In the genomic region with DNA sequence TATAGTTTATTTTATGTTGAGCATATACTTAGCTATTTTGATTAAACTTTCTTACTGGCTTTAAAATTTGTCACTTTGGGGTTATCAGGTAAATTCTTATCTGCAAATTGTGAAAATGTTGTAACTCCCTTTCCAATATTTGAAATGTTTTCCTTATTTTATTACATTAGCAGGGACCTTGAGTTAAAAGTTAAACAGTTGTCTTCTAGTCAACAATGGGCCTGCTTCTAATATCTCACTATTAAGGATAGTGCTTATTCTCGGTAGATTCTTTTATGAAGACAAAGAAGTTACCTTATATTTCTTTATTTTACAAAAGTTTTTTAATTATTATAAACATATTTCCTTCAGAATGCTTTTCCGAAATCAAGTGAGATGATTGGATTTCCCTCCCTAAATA, we compare ENCODE assay signal across 33 cellular contexts.
"Had no signal": no experiment of that assay in that cellular context is flagged by ENCODE, and none has a peak within 500 bp of the region (broad histone marks: within the 10 kb centered on the region; RNA-seq: fewer than 3 reads in every experiment).

No MANE protein-coding gene starts in this region.

- H3K4me3 ChIP-seq: ascending aorta, breast epithelium had no signal

- H3K9me3 ChIP-seq: ascending aorta, breast epithelium had no signal

- H3K4me1 ChIP-seq: ascending aorta, breast epithelium had no signal

- FAIRE-seq: TTC549 had no signal

- DNase-seq: activated B cell treated with CpG ODN at 0.5 μM for 24 hours; activated CD4-positive, alpha-beta memory T cell treated with anti-CD3 and anti-CD28 coated beads for 36 hours; activated CD4-positive, alpha-beta T cell treated with anti-CD3 and anti-CD28 coated beads for 4 hours; activated CD4-positive, alpha-beta T cell treated with anti-CD3 and anti-CD28 coated beads, Interleukin-2, amount 10 ng/mL, durations not matched to agents 24 days and 14 days; activated CD4-positive, alpha-beta T cell treated with anti-CD3 and anti-CD28 coated beads, Interleukin-2, amount 50 U/mL, for 1 hour; activated CD4-positive, alpha-beta T cell treated with anti-CD3 and anti-CD28 coated beads, Interleukin-2, amount 50 U/mL, for 4 hours; activated CD4-positive, CD25-positive, alpha-beta regulatory T cell treated with anti-CD3 and anti-CD28 coated beads, Interleukin-2, amount 50 U/mL, for 72 hours; activated CD8-positive, alpha-beta memory T cell treated with anti-CD3 and anti-CD28 coated beads, Interleukin-2, amount 50 U/mL, for 4 hours; activated CD8-positive, alpha-beta T cell treated with anti-CD3 and anti-CD28 coated beads for 36 hours; activated effector memory CD4-positive, alpha-beta T cell treated with anti-CD3 and anti-CD28 coated beads, Interleukin-2, amount 50 U/mL, for 16 hours; activated gamma-delta T cell treated with Interleukin-2 at 50 U/mL for 16 hours; activated naive CD4-positive, alpha-beta T cell; activated naive CD4-positive, alpha-beta T cell treated with anti-CD3 and anti-CD28 coated beads for 36 hours; activated naive CD4-positive, alpha-beta T cell treated with anti-CD3 and anti-CD28 coated beads, Interleukin-2, amount 50 U/mL, for 16 hours; activated naive CD8-positive, alpha-beta T cell treated with anti-CD3 and anti-CD28 coated beads, Interleukin-2, amount 10 ng/mL, durations not matched to agents 7 days and 5 days; activated naive CD8-positive, alpha-beta T cell treated with anti-CD3 and anti-CD28 coated beads, Interleukin-2, amount 50 U/mL, for 24 hours; activated T-cell treated with anti-CD3 and anti-CD28 coated beads for 4 hours; activated T-cell treated with anti-CD3 and anti-CD28 coated beads, Interleukin-2, amount 50 U/mL, for 1 hour; activated T-cell treated with anti-CD3 and anti-CD28 coated beads, Interleukin-2, amount 50 U/mL, for 4 hours; activated T-cell treated with anti-CD3 and anti-CD28 coated beads, Interleukin-2, amount 50 U/mL, for 72 hours; amygdala; anterior cingulate cortex; brain microvascular endothelial cell; caudate nucleus; cerebellar nuclear complex; T-helper 1 cell; T-helper 2 cell; T-helper 9 cell had no signal

- H3K27ac ChIP-seq: ascending aorta, brain microvascular endothelial cell, breast epithelium, VCaP had no signal

- ATAC-seq: activated CD8-positive, alpha-beta T cell treated with anti-CD3 and anti-CD28 coated beads for 36 hours; activated naive CD8-positive, alpha-beta T cell treated with anti-CD3 and anti-CD28 coated beads, Interleukin-2, amount 50 U/mL, for 24 hours; activated T-cell treated with anti-CD3 and anti-CD28 coated beads, Interleukin-2, amount 50 U/mL, for 4 hours; activated T-cell treated with anti-CD3 and anti-CD28 coated beads, Interleukin-2, amount 50 U/mL, for 72 hours; activated T-helper 17 cell treated with anti-CD3 and anti-CD28 coated beads, Interleukin-2, amount 50 U/mL, for 72 hours had no signal

- H3K27me3 ChIP-seq: ascending aorta, brain microvascular endothelial cell, breast epithelium had no signal

- H3K36me3 ChIP-seq: ascending aorta, brain microvascular endothelial cell, breast epithelium had no signal
